Comparison of ENCODE assay signal across 2 cellular contexts in genomic region chrX:119410027-119410819, GRCh38.
TF ChIP-seq lines count a peak whose summit lies in the region.

No MANE protein-coding gene starts in this region.

TF ChIP-seq in HCT116, 20 proteins besides CTCF, POLR2A, EP300 and RAD21 (continued from another document):
- TF ChIP-seq ZFX (IDR thresholded peaks at IDR 0.05) (no peak), ZNF274 (IDR thresholded peaks at IDR 0.05; ENCODE audit: low read depth, low read length) (no peak), YY1 (IDR thresholded peaks at IDR 0.05; ENCODE audit: extremely low read depth, insufficient replicate concordance, low read depth, low read length) (no peak), EZH2phosphoT487 (IDR thresholded peaks at IDR 0.05; ENCODE audit: borderline replicate concordance) (no peak), ZBTB33 (IDR thresholded peaks at IDR 0.05; ENCODE audit: extremely low read depth, insufficient replicate concordance, low read length) (no peak), EGR1 (IDR thresholded peaks at IDR 0.05; ENCODE audit: low read depth) (no peak), EZH2 (IDR thresholded peaks at IDR 0.05) (no peak), JUND (IDR thresholded peaks at IDR 0.05) (0 out of 2 replicates have a peak, but pooled peaks have one; percentile 12), CBX3 (IDR thresholded peaks at IDR 0.05; ENCODE audit: low read depth) (no peak), REST (IDR thresholded peaks at IDR 0.05; ENCODE audit: low read depth) (no peak), ATF3 (IDR thresholded peaks at IDR 0.05) (no peak), CEBPB (IDR thresholded peaks at IDR 0.05; ENCODE audit: low read depth) (no peak), MAX (IDR thresholded peaks at IDR 0.05) (peak; percentile 30; the same call in 1 of the 2 replicates), SRF (IDR thresholded peaks at IDR 0.05; ENCODE audit: low read depth) (no peak), SP1 (IDR thresholded peaks at IDR 0.05; ENCODE audit: low read depth) (peak; percentile 27; the same call in 1 of the 2 replicates), POLR2AphosphoS5 (IDR thresholded peaks at IDR 0.05; ENCODE audit: low read depth, low read length) (no peak), TCF7L2 (IDR thresholded peaks at IDR 0.05; ENCODE audit: borderline replicate concordance, extremely low read depth, insufficient read depth, insufficient read length) (no peak), SIN3A (IDR thresholded peaks at IDR 0.05; ENCODE audit: low read depth) (no peak)
TF ChIP-seq in HCT116: peak in this region for 3.

TF ChIP-seq in SK-N-SH, 30 proteins besides CTCF, POLR2A, EP300 and RAD21 (continued from another document):
- TF ChIP-seq MEF2A (IDR thresholded peaks at IDR 0.05; ENCODE audit: borderline replicate concordance, low read depth) (no peak), RXRA (IDR thresholded peaks at IDR 0.05; ENCODE audit: borderline replicate concordance, low read depth) (no peak), GABPA (IDR thresholded peaks at IDR 0.05; ENCODE audit: low read depth) (no peak), MXI1 (IDR thresholded peaks at IDR 0.05; ENCODE audit: low read depth, low read length) (no peak), USF1 (IDR thresholded peaks at IDR 0.05; ENCODE audit: borderline replicate concordance, low read depth) (no peak), SIN3A (IDR thresholded peaks at IDR 0.05; ENCODE audit: borderline replicate concordance, low read depth, low read length) (no peak), NFIC (IDR thresholded peaks at IDR 0.05; ENCODE audit: borderline replicate concordance) (no peak), RFX5 (IDR thresholded peaks at IDR 0.05; ENCODE audit: low read length) (no peak), TCF12 (IDR thresholded peaks at IDR 0.05) (no peak)
